Comparison of ENCODE assay signal across 7 cellular contexts in the genomic region with DNA sequence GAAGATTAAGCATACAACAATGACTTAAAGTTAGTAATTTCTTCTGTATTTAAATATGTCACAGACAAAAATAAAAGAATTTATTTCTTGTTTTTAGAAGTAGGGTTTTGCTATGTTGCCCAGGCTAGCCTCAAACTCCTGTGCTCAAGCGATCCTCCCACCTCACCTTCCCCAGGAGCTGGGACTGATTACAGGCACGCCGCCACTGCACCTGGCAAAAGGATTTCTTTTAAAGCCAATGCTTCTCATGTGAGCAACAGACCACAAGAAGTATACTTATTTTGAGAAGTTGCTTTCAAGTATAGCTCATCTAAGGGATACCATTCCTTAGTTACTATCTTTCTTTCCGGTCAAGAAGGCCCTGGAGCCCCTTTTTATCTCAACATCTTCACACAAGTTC. TPM values are rescaled to one million over a fixed set of nuclear protein-coding genes. Genes with fewer than 3 reads are reported as not detected.
"Had no signal": no experiment of that assay in that cellular context is flagged by ENCODE, and none has a peak within 500 bp of the region (broad histone marks: within the 10 kb centered on the region; RNA-seq: fewer than 3 reads in every experiment).

No MANE protein-coding gene starts in this region.

- H3K27ac ChIP-seq: HL-60 had no signal

- H3K27ac Mint-ChIP-seq: IgD-negative memory B cell had no signal

- H3K4me3 Mint-ChIP-seq: IgD-negative memory B cell had no signal

- H3K9me3 Mint-ChIP-seq: IgD-negative memory B cell had no signal

- ATAC-seq: HepG2 had no signal

- DNase-seq: IMR-90, KBM-7 had no signal

- FAIRE-seq: HepG2, HTR-8/SVneo had no signal

RNA-seq across cellular contexts. Expression of a gene that starts 59.8 kb away (rescaled TPM):
- total RNA-seq: HT-29, IMR-90 had no signal
- polyA plus RNA-seq: IgD-negative memory B cell, IMR-90 had no signal
